19 cellular contexts compared by ENCODE assay signal in the genomic region with DNA sequence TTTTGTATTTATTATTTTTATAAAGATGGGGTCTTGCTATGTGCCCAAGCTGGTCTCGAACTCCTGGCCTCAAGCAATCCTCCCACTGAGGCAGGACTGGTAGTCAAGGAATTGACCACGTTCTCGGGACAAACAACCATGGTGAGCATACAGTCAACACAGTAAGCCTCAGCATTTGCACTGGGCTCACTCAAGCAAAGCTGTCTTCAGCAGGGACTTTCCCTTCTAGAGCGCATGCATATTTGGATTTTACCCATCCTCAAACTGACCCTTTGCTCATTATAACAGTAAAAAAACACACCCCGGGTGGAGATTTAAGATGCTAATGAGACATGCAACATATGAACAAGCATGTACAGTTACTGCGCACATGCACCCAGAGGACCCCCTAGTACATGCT. TPM values are rescaled to one million over a fixed set of nuclear protein-coding genes. Genes with fewer than 3 reads are reported as not detected.
DNase-seq lines count a peak whose midpoint lies in the region; ATAC-seq and TF ChIP-seq lines count a peak whose summit lies in the region.
"Had no signal": no experiment of that assay in that cellular context is flagged by ENCODE, and none has a peak within 500 bp of the region (broad histone marks: within the 10 kb centered on the region; RNA-seq: fewer than 3 reads in every experiment).

No MANE protein-coding gene starts in this region.

- BruUV-seq in mammary epithelial cell (replicated peaks; lab: Mats Ljungman, UMichigan), result no TSS peak

- dilution Hi-C loops in mammary epithelial cell (cut with HindIII; ENCODE audit: low sequenced_read_pairs), result no loop called here

- H3K9me3 ChIP-seq in mammary epithelial cell (replicated peaks; ENCODE audit: insufficient read depth, low read length), result no peaks in the 10 kb centered on the region

- no peaks in the 10 kb centered on the region for H3K79me2 ChIP-seq in mammary epithelial cell (ENCODE audit: insufficient read depth, low read length)

- no peak overlapping the region for H3K4me2 ChIP-seq in mammary epithelial cell (ENCODE audit: insufficient read depth, low read depth, low read length)

- no peaks in the 10 kb centered on the region for H3K27me3 ChIP-seq in mammary epithelial cell (ENCODE audit: insufficient read depth, low read length)

- in situ Hi-C loops in mammary epithelial cell (cut with MboI; ENCODE audit: low sequenced_read_pairs in 2 of 2), result no loop called here

- no peak for TF ChIP-seq CTCF in GM20000 (IDR thresholded peaks at IDR 0.05; ENCODE audit: extremely low read depth, missing control alignments)
- TF ChIP-seq CTCF in mammary epithelial cell (conservative IDR thresholded peaks at IDR 0.05 in 1 of 2, IDR thresholded peaks at IDR 0.05 in 1 of 2; ENCODE audit: extremely low read depth in 1 of 2, insufficient read depth in 1 of 2, low read depth in 1 of 2, low read length in 2 of 2), result no peak

- ATAC-seq in GM18499 (IDR thresholded peaks at IDR 0.05; ENCODE audit: insufficient read depth, unreplicated experiment) (peak; percentile 68), HG02870 (IDR thresholded peaks at IDR 0.05; ENCODE audit: unreplicated experiment) (peak; percentile 99), HG03571 (IDR thresholded peaks at IDR 0.05; ENCODE audit: unreplicated experiment) (peak; percentile 68)
- ATAC-seq: activated naive CD8-positive, alpha-beta T cell treated with anti-CD3 and anti-CD28 coated beads, Interleukin-2, amount 50 U/mL, for 24 hours had no signal

- no peaks in the 10 kb centered on the region for H3K4me1 ChIP-seq in mammary epithelial cell (ENCODE audit: insufficient read depth, low read length)

- no peak overlapping the region for H3K27ac ChIP-seq in mammary epithelial cell (ENCODE audit: insufficient read depth, low read depth, low read length)

- H3K4me3 ChIP-seq in mammary epithelial cell (replicated peaks in 1 of 3; ENCODE audit: insufficient read depth in 1 of 3, low read depth in 2 of 3, low read length in 3 of 3), result no peak overlapping the region

- CTCF ChIA-PET in mammary epithelial cell (lab: Charles Lee; ENCODE audit: low non-redundant PET), result no interaction called here

- no peaks in the 10 kb centered on the region for H4K20me1 ChIP-seq in mammary epithelial cell (ENCODE audit: insufficient read depth, low read length)

- intact Hi-C loops in mammary epithelial cell (cut with micrococcal nuclease), result no loop called here

- no peak overlapping the region for H3K9ac ChIP-seq in mammary epithelial cell (ENCODE audit: insufficient read depth, low read length)

- WGBS in mammary epithelial cell (ENCODE audit: low coverage, missing lambda C conversion rate), result 92% methylated on average over 6 of the region's 6 CpGs

- no peaks in the 10 kb centered on the region for H3K36me3 ChIP-seq in mammary epithelial cell (ENCODE audit: insufficient read depth, low read length)

- DNase-seq in GM20000 (ENCODE audit: low spot score) (peak; percentile 50), AG08396 (ENCODE audit: low spot score) (no peak), mammary epithelial cell (no peak), medulla oblongata (ENCODE audit: extremely low spot score) (no peak), MV-4-11 (lab: John Stamatoyannopoulos, UW) (no peak)
- DNase-seq: activated CD4-positive, CD25-positive, alpha-beta regulatory T cell treated with anti-CD3 and anti-CD28 coated beads, Interleukin-2, amount 50 U/mL, for 72 hours; activated naive CD8-positive, alpha-beta T cell treated with anti-CD3 and anti-CD28 coated beads, Interleukin-2, amount 50 U/mL, for 24 hours; cerebellar nuclear complex; head of caudate nucleus; kidney glomerular epithelial cell; naive B cell; NCI-H1417; NCI-H510A; stimulated activated CD4-positive, alpha-beta T cell treated with anti-CD3 and anti-CD28 coated beads, Interleukin-1b, Interleukin-23, amount 100 ng/mL, for 48 hours; stimulated activated CD8-positive, alpha-beta memory T cell treated with anti-CD3 and anti-CD28 coated beads, Interleukin-4, amount 100 ng/mL, for 48 hours; T-helper 1 cell had no signal

- H2AFZ ChIP-seq in mammary epithelial cell (ENCODE audit: low read depth, low read length), result no peak overlapping the region

RNA-seq across cellular contexts. Expression of gene C5orf22, which starts 41.4 kb away (rescaled TPM):
- 10 to 100 TPM; 23.8 to 34.5 TPM for total RNA-seq in mammary epithelial cell
- polyA plus RNA-seq in mammary epithelial cell, result 13.4 TPM
- polyA minus RNA-seq in mammary epithelial cell, result 8.4 TPM

RNA-seq across cellular contexts. Expression of gene DROSHA, which starts 41.6 kb away (rescaled TPM):
- 10 to 100 TPM; 44.5 to 68.1 TPM for total RNA-seq in mammary epithelial cell
- 32.6 TPM for polyA plus RNA-seq in mammary epithelial cell
- 110 TPM for polyA minus RNA-seq in mammary epithelial cell
